Comparison of ENCODE assay signal across 21 cellular contexts in the genomic region with DNA sequence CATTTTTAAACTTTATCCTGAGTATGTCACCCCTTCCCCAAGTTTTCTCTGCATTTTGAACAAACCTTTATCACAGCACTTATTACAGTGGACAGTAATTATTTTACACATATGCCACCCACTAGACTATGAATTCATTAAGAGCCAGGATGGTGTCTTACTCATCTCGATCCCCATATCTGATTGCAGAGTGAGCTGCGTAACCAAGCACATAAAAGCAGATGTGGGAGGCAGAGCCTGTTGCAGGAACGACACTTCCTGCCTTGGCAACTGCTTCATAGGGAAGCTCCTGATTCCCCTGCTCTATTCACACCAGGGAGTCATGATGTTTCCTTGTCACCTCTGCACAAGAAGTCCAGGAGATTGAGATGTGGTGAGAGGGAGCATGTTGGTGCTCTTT.
"Had no signal": no experiment of that assay in that cellular context is flagged by ENCODE, and none has a peak within 500 bp of the region (broad histone marks: within the 10 kb centered on the region; RNA-seq: fewer than 3 reads in every experiment).

No MANE protein-coding gene starts in this region.

- DNase-seq: activated B cell treated with CpG ODN at 0.5 μM for 24 hours; activated CD4-positive, alpha-beta T cell treated with anti-CD3 and anti-CD28 coated beads for 48 hours; activated CD8-positive, alpha-beta memory T cell treated with anti-CD3 and anti-CD28 coated beads, Interleukin-2, amount 50 U/mL, for 4 hours; activated CD8-positive, alpha-beta T cell treated with anti-CD3 and anti-CD28 coated beads, Interleukin-2, amount 10 ng/mL, durations not matched to agents 7 days and 5 days; activated effector memory CD4-positive, alpha-beta T cell treated with anti-CD3 and anti-CD28 coated beads, Interleukin-2, amount 50 U/mL, for 16 hours; activated T-cell treated with anti-CD3 and anti-CD28 coated beads, Interleukin-2, amount 50 U/mL, for 48 hours; adrenal gland; dorsolateral prefrontal cortex; endodermal cell; naive thymus-derived CD8-positive, alpha-beta T cell; retina; stimulated activated CD4-positive, alpha-beta T cell treated with anti-CD3 and anti-CD28 coated beads, Interleukin-15, amount 100 ng/mL, for 24 hours; stimulated activated CD4-positive, alpha-beta T cell treated with anti-CD3 and anti-CD28 coated beads, Interleukin-4, amount 100 ng/mL, for 24 hours; stimulated activated naive CD4-positive, alpha-beta T cell treated with Interleukin-2 at 50 U/mL for 16 hours; substantia nigra; uterus had no signal

- H3K36me3 Mint-ChIP-seq: activated naive CD4-positive, alpha-beta T cell treated with anti-CD3 and anti-CD28 coated beads, Interleukin-2, amount 50 U/mL, for 24 hours; naive thymus-derived CD8-positive, alpha-beta T cell had no signal

- H3K9me3 ChIP-seq: adrenal gland, neutrophil, tibial nerve, uterus had no signal

- H3K27ac Mint-ChIP-seq: activated B cell treated with CpG ODN at 0.5 μM for 24 hours; activated CD8-positive, alpha-beta T cell treated with anti-CD3 and anti-CD28 coated beads, Interleukin-2, amount 10 ng/mL, durations not matched to agents 7 days and 5 days; activated naive CD4-positive, alpha-beta T cell treated with anti-CD3 and anti-CD28 coated beads, Interleukin-2, amount 50 U/mL, for 24 hours; endodermal cell; naive thymus-derived CD8-positive, alpha-beta T cell had no signal

- H2AFZ ChIP-seq: parathyroid adenoma had no signal

- H3K4me3 Mint-ChIP-seq: activated B cell treated with CpG ODN at 0.5 μM for 24 hours; activated CD8-positive, alpha-beta T cell treated with anti-CD3 and anti-CD28 coated beads, Interleukin-2, amount 10 ng/mL, durations not matched to agents 7 days and 5 days; activated naive CD4-positive, alpha-beta T cell treated with anti-CD3 and anti-CD28 coated beads, Interleukin-2, amount 50 U/mL, for 24 hours; endodermal cell; naive thymus-derived CD8-positive, alpha-beta T cell had no signal

- H3K9me3 Mint-ChIP-seq: activated B cell treated with CpG ODN at 0.5 μM for 24 hours; activated naive CD4-positive, alpha-beta T cell treated with anti-CD3 and anti-CD28 coated beads, Interleukin-2, amount 50 U/mL, for 24 hours; naive thymus-derived CD8-positive, alpha-beta T cell had no signal

- H3K9ac ChIP-seq: parathyroid adenoma had no signal

- H3K4me3 ChIP-seq: adrenal gland, cardiac muscle cell, dorsolateral prefrontal cortex, tibial nerve, uterus had no signal

- H3K27ac ChIP-seq: adrenal gland, cardiac muscle cell, dorsolateral prefrontal cortex, neutrophil, parathyroid adenoma, tibial nerve, uterus had no signal

- H3K79me2 ChIP-seq: parathyroid adenoma had no signal

- H3K4me1 Mint-ChIP-seq: activated B cell treated with CpG ODN at 0.5 μM for 24 hours; activated naive CD4-positive, alpha-beta T cell treated with anti-CD3 and anti-CD28 coated beads, Interleukin-2, amount 50 U/mL, for 24 hours; endodermal cell; naive thymus-derived CD8-positive, alpha-beta T cell had no signal

- H3K27me3 ChIP-seq: adrenal gland, cardiac muscle cell, tibial nerve, uterus had no signal

- H3K36me3 ChIP-seq: adrenal gland, cardiac muscle cell, neutrophil, tibial nerve, uterus had no signal

- H3K4me1 ChIP-seq: parathyroid adenoma, tibial nerve, uterus had no signal
